Comparison of ENCODE assay signal across 8 cellular contexts in the genomic region with DNA sequence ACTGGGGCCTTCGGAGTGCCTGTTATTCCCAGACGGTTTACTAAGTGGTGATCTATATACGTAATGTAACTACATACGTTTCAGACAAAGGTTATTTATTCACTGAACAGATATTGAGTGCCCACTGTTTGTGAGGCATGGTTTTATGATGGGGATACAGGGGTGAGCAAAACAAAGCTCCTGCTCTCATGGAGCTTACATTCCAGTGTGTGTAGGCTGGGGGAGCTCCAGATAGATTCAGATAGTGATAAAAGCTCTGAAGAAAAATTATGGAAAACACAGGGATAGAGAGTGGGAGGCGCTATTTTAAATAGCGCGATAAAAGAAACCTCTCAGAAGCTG. TPM values are rescaled to one million over a fixed set of nuclear protein-coding genes. Genes with fewer than 3 reads are reported as not detected.
DNase-seq lines count a peak whose midpoint lies in the region; ATAC-seq and TF ChIP-seq lines count a peak whose summit lies in the region.

No MANE protein-coding gene starts in this region.

- H3K4me3 ChIP-seq in AG10803 (ENCODE audit: low read length) (peak overlapping the region; percentile 99), HUES6 (ENCODE audit: low read depth, low read length) (peak overlapping the region; percentile 92), choroid plexus epithelial cell (ENCODE audit: low read depth, low read length) (peak overlapping the region; percentile 99)

- peaks cover 18% of the 10 kb centered on the region for H3K4me1 ChIP-seq in HUES6 (ENCODE audit: control insufficient read depth, insufficient read depth, low read length)

- DNase-seq in AG10803 (ENCODE audit: low read depth) (no peak), choroid plexus epithelial cell (ENCODE audit: low read depth) (no peak), natural killer cell (no peak), NCI-H2081 treated with DMSO at 0.1 percent for 48 hours (lab: John Stamatoyannopoulos, UW) (no peak), epidermal melanocyte (ENCODE audit: insufficient read length, low spot score) (no peak), SW 1271 (lab: John Stamatoyannopoulos, UW) (no peak)
- DNase-seq in stimulated activated CD4-positive, alpha-beta T cell treated with anti-CD3 and anti-CD28 coated beads, Interleukin-2, amount 100 ng/mL, for 48 hours, result no peak

- H3K27ac Mint-ChIP-seq in natural killer cell, result peak overlapping the region; percentile 92 to 94

- ATAC-seq in natural killer cell, result no peak

- peaks cover 4% of the 10 kb centered on the region; the same call in 1 of the 2 replicates for H3K36me3 ChIP-seq in HUES6 (ENCODE audit: control insufficient read depth, insufficient read depth, low read length)

- H3K4me3 Mint-ChIP-seq in natural killer cell, result peak overlapping the region; percentile 96

- H3K27me3 ChIP-seq in HUES6 (ENCODE audit: control insufficient read depth, insufficient read depth, low read length), result no peaks in the 10 kb centered on the region

- no peaks in the 10 kb centered on the region for H3K9me3 Mint-ChIP-seq in natural killer cell

- intact Hi-C loops in natural killer cell (cut with micrococcal nuclease), result no loop called here

- TF ChIP-seq CTCF in AG10803 (conservative IDR thresholded peaks at IDR 0.05; ENCODE audit: low read length) (no peak), choroid plexus epithelial cell (conservative IDR thresholded peaks at IDR 0.05; ENCODE audit: low read depth, low read length) (no peak), natural killer cell (IDR thresholded peaks at IDR 0.05) (no peak)

- peak overlapping the region; percentile 94 for H3K9ac ChIP-seq in HUES6 (ENCODE audit: low read length)

- no peaks in the 10 kb centered on the region for H3K27me3 Mint-ChIP-seq in natural killer cell (ENCODE audit: low read depth in 2 of 2)

- H3K4me1 Mint-ChIP-seq in natural killer cell, result peaks cover 33 to 44% of the 10 kb centered on the region in 2 donors

- H3K27ac ChIP-seq in HUES6 (ENCODE audit: low read depth, low read length), result peak overlapping the region; percentile 54; the same call in 1 of the 2 replicates

- H3K36me3 Mint-ChIP-seq in natural killer cell, result no peaks in the 10 kb centered on the region

- no peaks in the 10 kb centered on the region for H3K9me3 ChIP-seq in HUES6 (ENCODE audit: control insufficient read depth, insufficient read depth, low read depth, low read length)

RNA-seq across cellular contexts. Expression of a gene that starts 0.5 kb away (rescaled TPM):
- 10 to 100 TPM; 47.3 to 54.2 (median 48.7) TPM for total RNA-seq in natural killer cell
